In genomic region chr12:51976376-51977160, GRCh38 we compare ENCODE assay signal across 15 cellular contexts. TPM values are rescaled to one million over a fixed set of nuclear protein-coding genes. Genes with fewer than 3 reads are reported as not detected.
DNase-seq lines count a peak whose midpoint lies in the region; ATAC-seq and TF ChIP-seq lines count a peak whose summit lies in the region.
"Had no signal": no experiment of that assay in that cellular context is flagged by ENCODE, and none has a peak within 500 bp of the region (broad histone marks: within the 10 kb centered on the region; RNA-seq: fewer than 3 reads in every experiment).

No MANE protein-coding gene starts in this region.

- H3K9ac ChIP-seq in BLaER1: no peak overlapping the region

- H3K9me3 ChIP-seq in BLaER1 (no peaks in the 10 kb centered on the region), body of pancreas (no peaks in the 10 kb centered on the region), mesodermal cell (ENCODE audit: control insufficient read depth, low read length) (no peaks in the 10 kb centered on the region)
- H3K9me3 ChIP-seq: prostate gland, SJSA1, tibial artery had no signal

- H3K4me1 ChIP-seq in BLaER1 (peaks cover 63% of the 10 kb centered on the region), body of pancreas (peaks cover 75% of the 10 kb centered on the region), mesodermal cell (ENCODE audit: control insufficient read depth, insufficient read depth, low read length, poor library complexity, severe bottlenecking) (peaks cover 68% of the 10 kb centered on the region)

- peaks cover 49% of the 10 kb centered on the region for H4K20me1 ChIP-seq in BLaER1

- H3K36me3 ChIP-seq in BLaER1 (peaks cover 41% of the 10 kb centered on the region), body of pancreas (replicated peaks in 1 of 2; ENCODE audit: insufficient read depth in 1 of 2, low read depth in 2 of 2) (peaks cover 3% of the 10 kb centered on the region in 2 donors), mesodermal cell (ENCODE audit: control insufficient read depth, insufficient read depth, low read length) (peaks cover 50% of the 10 kb centered on the region)
- H3K36me3 ChIP-seq: prostate gland had no signal

- TF ChIP-seq CTCF in body of pancreas (IDR thresholded peaks at IDR 0.05): peak in 4 of 7 experiments; percentile 15 to 24 (median 22)

- H3K4me2 ChIP-seq in BLaER1: peak overlapping the region; percentile 85; the same call in 1 of the 2 replicates

- H3K27ac ChIP-seq in BLaER1 (no peak overlapping the region), body of pancreas (peak overlapping the region; percentile 26 to 82 (median 54)), mesodermal cell (ENCODE audit: low read depth, low read length, severe bottlenecking) (peak overlapping the region; percentile 64)
- H3K27ac ChIP-seq: C4-2B, prostate gland, SJSA1, tibial artery had no signal

- H3K27me3 ChIP-seq in BLaER1 (no peaks in the 10 kb centered on the region), body of pancreas (no peaks in the 10 kb centered on the region)
- H3K27me3 ChIP-seq: SJSA1, tibial artery had no signal

- no peak for TF ChIP-seq POLR2A in body of pancreas (IDR thresholded peaks at IDR 0.05)

- DNase-seq in M059J (ENCODE audit: low read depth) (peak; percentile 74), body of pancreas (peak in 3 of 4 donors; percentile 16 to 72 (median 41)), NCI-H2227 treated with DMSO at 0.1 percent for 48 hours (lab: John Stamatoyannopoulos, UW) (no peak)
- DNase-seq: activated CD4-positive, alpha-beta memory T cell treated with anti-CD3 and anti-CD28 coated beads for 36 hours; activated naive CD4-positive, alpha-beta T cell treated with anti-CD3 and anti-CD28 coated beads, Interleukin-2, amount 10 ng/mL, durations not matched to agents 7 days and 5 days; effector CD8-positive, alpha-beta T cell; tibial artery had no signal

- intact Hi-C loops in body of pancreas (cut with DNase I): no loop called here

- ATAC-seq in body of pancreas: peak; percentile 76
- ATAC-seq in HG03342 (IDR thresholded peaks at IDR 0.05; ENCODE audit: unreplicated experiment): no peak
- ATAC-seq in GM19397 (IDR thresholded peaks at IDR 0.05; ENCODE audit: unreplicated experiment): no peak
- no peak for ATAC-seq in HG02610 (IDR thresholded peaks at IDR 0.05; ENCODE audit: unreplicated experiment)

- H3K4me3 ChIP-seq in BLaER1 (no peak overlapping the region), body of pancreas (no peak overlapping the region), mesodermal cell (ENCODE audit: extremely low read depth, insufficient read depth, low read length, poor library complexity, severe bottlenecking) (no peak overlapping the region)
- H3K4me3 ChIP-seq: prostate gland, SJSA1, tibial artery had no signal

- WGBS in body of pancreas, 2 donors: 60% methylated on average over 10 of the region's 10 CpGs
- 98 to 100% methylated on average over 5 to 8 of the region's 10 CpGs for WGBS in mesodermal cell (ENCODE audit: insufficient coverage in 2 of 2), 2 experiments

RNA-seq across cellular contexts. Expression of gene ACVR1B, which starts 25.1 kb away (rescaled TPM):
- total RNA-seq in M059J (2014; rRNA removed; shearing (Covaris generic)): 2.7 and 3.1 TPM in 2 replicates
- 10 to 100 TPM; 19.8 to 21.8 TPM for total RNA-seq in body of pancreas
- polyA plus RNA-seq in mesodermal cell (2013, experiment 1 of 2): 20.4 TPM
- 18.7 TPM for polyA plus RNA-seq in mesodermal cell (2013, experiment 2 of 2)

RNA-seq across cellular contexts. Expression of gene TAMALIN, which starts 30.2 kb away (rescaled TPM):
- total RNA-seq in M059J (2014; rRNA removed; shearing (Covaris generic)): 0.10 and 0.25 TPM in 2 replicates
- 10 to 100 TPM in 1 of 2 donors, 1 to 10 TPM in 1; 7.0 to 19.4 TPM for total RNA-seq in body of pancreas
- 25.9 TPM for polyA plus RNA-seq in mesodermal cell (2013, experiment 1 of 2)
- 16.1 TPM for polyA plus RNA-seq in mesodermal cell (2013, experiment 2 of 2)
